Comparison of ENCODE assay signal across 8 cellular contexts in genomic region chr19:57362997-57363705, GRCh38. TPM values are rescaled to one million over a fixed set of nuclear protein-coding genes. Genes with fewer than 3 reads are reported as not detected.
DNase-seq lines count a peak whose midpoint lies in the region; ATAC-seq lines count a peak whose summit lies in the region.

Gene TRAPPC2B, plus strand, starts transcription at chr19:57363551. Its CDS starts 1,283 bp downstream, at chr19:57364834.
Gene ZNF547, plus strand, starts transcription at chr19:57363551. Its CDS starts 5,005 bp downstream, at chr19:57368556.

- peak within 1 kb of the TSS in 1 of 2 experiments; percentile 11 for H3K14ac ChIP-seq in mesenchymal stem cell (ENCODE audit: low read length in 2 of 2)

- H3K4me1 ChIP-seq in NT2/D1 (ENCODE audit: insufficient read depth, insufficient read length) (no peaks in the 10 kb centered on the region), endocrine pancreas (ENCODE audit: control insufficient read depth, insufficient read depth, low read length) (peaks cover 4% of the 10 kb centered on the region), mesenchymal stem cell (ENCODE audit: control insufficient read depth, insufficient read depth, low read depth, low read length) (peaks cover 4% of the 10 kb centered on the region)

- H2BK120ac ChIP-seq in mesenchymal stem cell (ENCODE audit: low read depth, low read length) = no peak within 1 kb of the TSS

- H3K4me2 ChIP-seq in mesenchymal stem cell (ENCODE audit: low read length, poor library complexity, severe bottlenecking) = peak within 1 kb of the TSS; percentile 81

- H3K36me3 ChIP-seq in NT2/D1 (ENCODE audit: insufficient read depth, insufficient read length, low read length) (peaks cover 14% of the 10 kb centered on the region), endocrine pancreas (ENCODE audit: control insufficient read depth, insufficient read depth, low read length) (no peaks in the 10 kb centered on the region), mesenchymal stem cell (ENCODE audit: control insufficient read depth in 1 of 2, insufficient read depth in 2 of 2, low read depth in 1 of 2, low read length in 2 of 2) (peaks cover 12 to 18% of the 10 kb centered on the region in 2 experiments)

- H2AFZ ChIP-seq in mesenchymal stem cell (ENCODE audit: low read depth, low read length) = peak within 1 kb of the TSS; percentile 60

- peak within 1 kb of the TSS; percentile 54 for H4K8ac ChIP-seq in mesenchymal stem cell (ENCODE audit: low read length)

- no peak within 1 kb of the TSS for H4K91ac ChIP-seq in mesenchymal stem cell (ENCODE audit: low read length)

- H3K27ac ChIP-seq in mesenchymal stem cell (ENCODE audit: low read length, poor library complexity, severe bottlenecking) = peak within 1 kb of the TSS; percentile 20

- in situ Hi-C loops in Caki2 (cut with HindIII; ENCODE audit: low pct_unique_long_range_greater_than_20kb, low sequenced_read_pairs) = no loop called here

- DNase-seq in Caki2 (ENCODE audit: low read depth) (peak; percentile 100), HUDEP-2 (lab: John Stamatoyannopoulos, UW; ENCODE audit: unreplicated experiment in 76 of 76) (peak; percentile 81 to 100 (median 98)), NT2/D1 (ENCODE audit: low read depth, low spot score) (peak; percentile 97), mesenchymal stem cell (peak; percentile 100)
- DNase-seq in activated CD8-positive, alpha-beta memory T cell treated with anti-CD3 and anti-CD28 coated beads, Interleukin-2, amount 50 U/mL, for 24 hours (ENCODE audit: extremely low read depth) = peak; percentile 94
- DNase-seq in stimulated activated CD8-positive, alpha-beta memory T cell treated with anti-CD3 and anti-CD28 coated beads, Interleukin-12 subunit alpha, Interleukin-12 subunit beta, amount 100 ng/mL, for 24 hours (ENCODE audit: extremely low read depth) = peak; percentile 92

- H3K9me3 ChIP-seq in NT2/D1 (ENCODE audit: insufficient read depth, low read length) = no peaks in the 10 kb centered on the region
- H3K9me3 ChIP-seq in endocrine pancreas (ENCODE audit: control insufficient read depth, low read length) = no peaks in the 10 kb centered on the region
- H3K9me3 ChIP-seq in mesenchymal stem cell (ENCODE audit: control insufficient read depth, low read length) = no peaks in the 10 kb centered on the region

- no peak within 1 kb of the TSS for H3K23ac ChIP-seq in mesenchymal stem cell (ENCODE audit: low read length in 2 of 2)

- H2BK15ac ChIP-seq in mesenchymal stem cell (ENCODE audit: low read depth, poor library complexity, severe bottlenecking) = no peak within 1 kb of the TSS

- H2BK12ac ChIP-seq in mesenchymal stem cell (ENCODE audit: low read length in 2 of 2) = no peak within 1 kb of the TSS

- no peak within 1 kb of the TSS for H2AK5ac ChIP-seq in mesenchymal stem cell (ENCODE audit: low read length, severe bottlenecking)

- H2BK5ac ChIP-seq in mesenchymal stem cell (ENCODE audit: low read depth, low read length, poor library complexity, severe bottlenecking) = no peak within 1 kb of the TSS

- peak within 1 kb of the TSS; percentile 21 to 49 for H3K18ac ChIP-seq in mesenchymal stem cell (ENCODE audit: low read depth in 1 of 2, low read length in 2 of 2)

- H3K27me3 ChIP-seq in NT2/D1 (ENCODE audit: insufficient read depth, insufficient read length) (no peaks in the 10 kb centered on the region), endocrine pancreas (ENCODE audit: control insufficient read depth, insufficient read depth, low read length) (no peaks in the 10 kb centered on the region), mesenchymal stem cell (ENCODE audit: control insufficient read depth in 1 of 2, insufficient read depth in 1 of 2, low read length in 2 of 2) (no peaks in the 10 kb centered on the region)

- peak within 1 kb of the TSS in 1 of 2 experiments; percentile 19 for H3K4ac ChIP-seq in mesenchymal stem cell (ENCODE audit: low read depth in 1 of 2, low read length in 2 of 2)

- H3K79me1 ChIP-seq in mesenchymal stem cell (replicated peaks; ENCODE audit: low read length, poor library complexity, severe bottlenecking) = peaks cover 27% of the 10 kb centered on the region

- peak within 1 kb of the TSS; percentile 80 for H3K9ac ChIP-seq in NT2/D1 (ENCODE audit: insufficient read length, low read depth)
- peak within 1 kb of the TSS; percentile 86 for H3K9ac ChIP-seq in endocrine pancreas (ENCODE audit: control insufficient read depth, insufficient read depth, low read length)
- H3K9ac ChIP-seq in mesenchymal stem cell (ENCODE audit: low read length) = peak within 1 kb of the TSS; percentile 92

- peak; percentile 94 for ATAC-seq in GM21390 (IDR thresholded peaks at IDR 0.05; ENCODE audit: unreplicated experiment)

- 1% methylated on average over 46 of the region's 50 CpGs for WGBS in mesenchymal stem cell

- H3K4me3 ChIP-seq in NT2/D1 (ENCODE audit: insufficient read length, low read depth) = peak within 1 kb of the TSS; percentile 66
- peak within 1 kb of the TSS; percentile 82 for H3K4me3 ChIP-seq in endocrine pancreas (ENCODE audit: control insufficient read depth, insufficient read depth, low read length)
- peak within 1 kb of the TSS; percentile 68 to 85 for H3K4me3 ChIP-seq in mesenchymal stem cell (ENCODE audit: insufficient read depth in 1 of 2, low read depth in 1 of 2, low read length in 2 of 2)

RNA-seq across cellular contexts. Expression of gene TRAPPC2B, which starts in this region (rescaled TPM):
- total RNA-seq in Caki2 (2014; rRNA removed; shearing (Covaris generic); ENCODE audit: low replicate concordance) = 31.4 and 34.3 TPM in 2 replicates
- 23.5 TPM for polyA plus RNA-seq in mesenchymal stem cell (2013, experiment 1 of 2)
- 22.8 TPM for polyA plus RNA-seq in mesenchymal stem cell (2013, experiment 2 of 2)

RNA-seq across cellular contexts. Expression of gene ZNF547, which starts in this region (rescaled TPM):
- 3.1 and 8.7 TPM in 2 replicates for total RNA-seq in Caki2 (2014; rRNA removed; shearing (Covaris generic); ENCODE audit: low replicate concordance)
- polyA plus RNA-seq in mesenchymal stem cell (2013, experiment 1 of 2) = 1.2 TPM
- polyA plus RNA-seq in mesenchymal stem cell (2013, experiment 2 of 2) = 1.0 TPM

Comparison
In these comparisons a context has a peak if more than half of its experiments do, and no peak if none do; other contexts are left out.
1. Peak in every context shown above with its lines: DNase-seq, ATAC-seq, H3K4me3 ChIP-seq and H3K27ac ChIP-seq.